20 cellular contexts compared by ENCODE assay signal in the genomic region with DNA sequence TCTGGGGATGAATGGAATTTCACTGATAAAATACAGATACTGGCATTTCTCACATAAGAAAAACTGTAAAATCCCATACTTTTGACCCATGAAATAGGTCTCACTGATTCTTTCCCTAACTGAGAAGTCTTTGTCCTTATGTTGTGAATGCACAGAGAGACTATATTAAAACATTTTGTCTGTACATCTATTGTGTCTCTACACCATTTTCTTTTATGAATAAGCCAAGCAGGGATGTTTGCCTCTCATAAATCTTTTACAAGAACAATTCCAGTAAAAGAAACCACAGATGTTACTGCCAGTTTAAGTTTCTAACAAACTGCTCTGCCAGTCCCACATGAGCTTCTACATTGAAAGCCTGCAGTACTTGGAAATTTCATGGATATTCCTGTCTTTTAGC.
"Had no signal": no experiment of that assay in that cellular context is flagged by ENCODE, and none has a peak within 500 bp of the region (broad histone marks: within the 10 kb centered on the region; RNA-seq: fewer than 3 reads in every experiment).

No MANE protein-coding gene starts in this region.

- H3K27me3 ChIP-seq: upper lobe of right lung had no signal

- H3K4me3 ChIP-seq: lower lobe of right lung, psoas muscle, thoracic aorta, upper lobe of right lung had no signal

- H3K4me1 Mint-ChIP-seq: activated naive CD4-positive, alpha-beta T cell treated with anti-CD3 and anti-CD28 coated beads, Interleukin-2, amount 50 U/mL, for 24 hours; stimulated activated effector memory CD8-positive, alpha-beta T cell treated with anti-CD3 and anti-CD28 coated beads, Interleukin-12 subunit alpha, Interleukin-12 subunit beta, amount 100 ng/mL, for 72 hours had no signal

- H3K36me3 Mint-ChIP-seq: activated naive CD4-positive, alpha-beta T cell treated with anti-CD3 and anti-CD28 coated beads, Interleukin-2, amount 50 U/mL, for 24 hours; stimulated activated effector memory CD8-positive, alpha-beta T cell treated with anti-CD3 and anti-CD28 coated beads, Interleukin-12 subunit alpha, Interleukin-12 subunit beta, amount 100 ng/mL, for 72 hours had no signal

- H3K9me3 Mint-ChIP-seq: activated naive CD4-positive, alpha-beta T cell treated with anti-CD3 and anti-CD28 coated beads, Interleukin-2, amount 50 U/mL, for 24 hours; dendritic cell treated with granulocyte-macrophage colony-stimulating factor and Interleukin-4, amounts not matched to agents 40 ng/mL and 50 ng/mL, for 4 days; neural crest cell had no signal

- H3K9me3 ChIP-seq: lower lobe of right lung, psoas muscle, thoracic aorta, upper lobe of right lung had no signal

- ATAC-seq: esophagus mucosa; psoas muscle; right cardiac atrium; stimulated activated effector memory CD8-positive, alpha-beta T cell treated with anti-CD3 and anti-CD28 coated beads, Interleukin-12 subunit alpha, Interleukin-12 subunit beta, amount 100 ng/mL, for 72 hours; upper lobe of right lung had no signal

- H3K4me3 Mint-ChIP-seq: activated naive CD4-positive, alpha-beta T cell treated with anti-CD3 and anti-CD28 coated beads, Interleukin-2, amount 50 U/mL, for 24 hours; dendritic cell treated with granulocyte-macrophage colony-stimulating factor and Interleukin-4, amounts not matched to agents 40 ng/mL and 50 ng/mL, for 4 days; neural crest cell; stimulated activated effector memory CD8-positive, alpha-beta T cell treated with anti-CD3 and anti-CD28 coated beads, Interleukin-12 subunit alpha, Interleukin-12 subunit beta, amount 100 ng/mL, for 72 hours had no signal

- H3K27me3 Mint-ChIP-seq: activated naive CD4-positive, alpha-beta T cell treated with anti-CD3 and anti-CD28 coated beads, Interleukin-2, amount 50 U/mL, for 24 hours; dendritic cell treated with granulocyte-macrophage colony-stimulating factor and Interleukin-4, amounts not matched to agents 40 ng/mL and 50 ng/mL, for 4 days had no signal

- H3K27ac ChIP-seq: lower lobe of right lung, psoas muscle, thoracic aorta, upper lobe of right lung had no signal

- H3K27ac Mint-ChIP-seq: activated naive CD4-positive, alpha-beta T cell treated with anti-CD3 and anti-CD28 coated beads, Interleukin-2, amount 50 U/mL, for 24 hours; dendritic cell treated with granulocyte-macrophage colony-stimulating factor and Interleukin-4, amounts not matched to agents 40 ng/mL and 50 ng/mL, for 4 days; stimulated activated effector memory CD8-positive, alpha-beta T cell treated with anti-CD3 and anti-CD28 coated beads, Interleukin-12 subunit alpha, Interleukin-12 subunit beta, amount 100 ng/mL, for 72 hours had no signal

- H3K36me3 ChIP-seq: lower lobe of right lung, thoracic aorta, upper lobe of right lung had no signal

- FAIRE-seq: bronchial epithelial cell, islet of Langerhans, small intestine had no signal

- H3K4me1 ChIP-seq: lower lobe of right lung, psoas muscle, upper lobe of right lung had no signal

- DNase-seq: activated CD4-positive, alpha-beta T cell treated with anti-CD3 and anti-CD28 coated beads for 1 hour; activated CD4-positive, alpha-beta T cell treated with anti-CD3 and anti-CD28 coated beads, Interleukin-2, amount 50 U/mL, for 4 hours; activated gamma-delta T cell; effector CD8-positive, alpha-beta T cell; hippocampal formation; lower lobe of right lung; psoas muscle; right cardiac atrium; stimulated activated CD4-positive, alpha-beta T cell treated with anti-CD3 and anti-CD28 coated beads, Interleukin-15, amount 100 ng/mL, for 24 hours; stimulated activated CD4-positive, alpha-beta T cell treated with anti-CD3 and anti-CD28 coated beads, Interleukin-2, amount 100 ng/mL, for 48 hours; upper lobe of right lung had no signal
